ENCODE assay signal across 22 cellular contexts in genomic region chrX:123201720-123202119, GRCh38. TPM values are rescaled to one million over a fixed set of nuclear protein-coding genes. Genes with fewer than 3 reads are reported as not detected.
DNase-seq lines count a peak whose midpoint lies in the region; FAIRE-seq and TF ChIP-seq lines count a peak whose summit lies in the region.
"Had no signal": no experiment of that assay in that cellular context is flagged by ENCODE, and none has a peak within 500 bp of the region (broad histone marks: within the 10 kb centered on the region; RNA-seq: fewer than 3 reads in every experiment).

No MANE protein-coding gene starts in this region.

- H3K9ac ChIP-seq in astrocyte (ENCODE audit: low read length): no peak overlapping the region
- H3K9ac ChIP-seq: BLaER1 treated with 17β-estradiol and CSF1 and Interleukin-3, amounts not matched to agents 10 nM and 100 nM had no signal

- no peaks in the 10 kb centered on the region for H3K27me3 Mint-ChIP-seq in astrocyte (ENCODE audit: low read depth, unreplicated experiment)
- H3K27me3 Mint-ChIP-seq in activated T-helper 2 cell treated with anti-CD3 and anti-CD28 coated beads, Interferon-gamma antibody, Interleukin-2, Interleukin-4, amounts not matched to agents 10 μg/mL and 5 μg/mL and 100 μg/mL, durations not matched to agents 14 hours and 24 hours and 36 hours (ENCODE audit: low read depth): no peaks in the 10 kb centered on the region
- H3K27me3 Mint-ChIP-seq: CD4-positive, alpha-beta memory T cell; IgD-negative memory B cell had no signal

- intact Hi-C loops in activated T-helper 2 cell treated with anti-CD3 and anti-CD28 coated beads, Interferon-gamma antibody, Interleukin-2, Interleukin-4, amounts not matched to agents 10 μg/mL and 5 μg/mL and 100 μg/mL, durations not matched to agents 14 hours and 24 hours and 36 hours (cut with micrococcal nuclease): no loop called here

- H3K9me3 ChIP-seq in astrocyte (ENCODE audit: insufficient read depth, low read depth, low read length): no peaks in the 10 kb centered on the region
- H3K9me3 ChIP-seq: BLaER1 treated with 17β-estradiol and CSF1 and Interleukin-3, amounts not matched to agents 10 nM and 100 nM; HAP-1 had no signal

- H3K9me3 Mint-ChIP-seq in astrocyte (ENCODE audit: unreplicated experiment): no peaks in the 10 kb centered on the region
- no peaks in the 10 kb centered on the region for H3K9me3 Mint-ChIP-seq in activated T-helper 2 cell treated with anti-CD3 and anti-CD28 coated beads, Interferon-gamma antibody, Interleukin-2, Interleukin-4, amounts not matched to agents 10 μg/mL and 5 μg/mL and 100 μg/mL, durations not matched to agents 14 hours and 24 hours and 36 hours
- H3K9me3 Mint-ChIP-seq: GM23338 had no signal

- no peak overlapping the region for H3K27ac Mint-ChIP-seq in astrocyte (ENCODE audit: unreplicated experiment)
- H3K27ac Mint-ChIP-seq in activated T-helper 2 cell treated with anti-CD3 and anti-CD28 coated beads, Interferon-gamma antibody, Interleukin-2, Interleukin-4, amounts not matched to agents 10 μg/mL and 5 μg/mL and 100 μg/mL, durations not matched to agents 14 hours and 24 hours and 36 hours: no peak overlapping the region
- H3K27ac Mint-ChIP-seq: CD4-positive, alpha-beta memory T cell; GM23338; IgD-negative memory B cell had no signal

- no peaks in the 10 kb centered on the region for H3K4me1 Mint-ChIP-seq in astrocyte (ENCODE audit: low read depth, unreplicated experiment)
- no peaks in the 10 kb centered on the region for H3K4me1 Mint-ChIP-seq in activated T-helper 2 cell treated with anti-CD3 and anti-CD28 coated beads, Interferon-gamma antibody, Interleukin-2, Interleukin-4, amounts not matched to agents 10 μg/mL and 5 μg/mL and 100 μg/mL, durations not matched to agents 14 hours and 24 hours and 36 hours (ENCODE audit: low read depth)
- H3K4me1 Mint-ChIP-seq: CD4-positive, alpha-beta memory T cell; IgD-negative memory B cell had no signal

- H3K36me3 ChIP-seq in astrocyte (ENCODE audit: insufficient read depth, low read length): no peaks in the 10 kb centered on the region
- H3K36me3 ChIP-seq: BLaER1 treated with 17β-estradiol and CSF1 and Interleukin-3, amounts not matched to agents 10 nM and 100 nM; HAP-1 had no signal

- H3K4me2 ChIP-seq in astrocyte (ENCODE audit: low read length): no peak overlapping the region
- H3K4me2 ChIP-seq: BLaER1 treated with 17β-estradiol and CSF1 and Interleukin-3, amounts not matched to agents 10 nM and 100 nM; GM23338 had no signal

- H3K27ac ChIP-seq in astrocyte (ENCODE audit: low read depth, low read length): no peak overlapping the region
- H3K27ac ChIP-seq: BLaER1 treated with 17β-estradiol and CSF1 and Interleukin-3, amounts not matched to agents 10 nM and 100 nM had no signal

- TF ChIP-seq CTCF in astrocyte (IDR thresholded peaks at IDR 0.05; ENCODE audit: insufficient read depth, low read depth, low read length): no peak

- no peaks in the 10 kb centered on the region for H4K20me1 ChIP-seq in astrocyte (ENCODE audit: insufficient read depth, low read length)
- H4K20me1 ChIP-seq: BLaER1 treated with 17β-estradiol and CSF1 and Interleukin-3, amounts not matched to agents 10 nM and 100 nM had no signal

- no peak overlapping the region for H3K4me3 ChIP-seq in astrocyte (ENCODE audit: insufficient read depth, low read depth, low read length)
- H3K4me3 ChIP-seq: BLaER1 treated with 17β-estradiol and CSF1 and Interleukin-3, amounts not matched to agents 10 nM and 100 nM; GM23338; HAP-1 had no signal

- H3K4me1 ChIP-seq in astrocyte (ENCODE audit: insufficient read depth, low read length): no peaks in the 10 kb centered on the region
- H3K4me1 ChIP-seq: BLaER1 treated with 17β-estradiol and CSF1 and Interleukin-3, amounts not matched to agents 10 nM and 100 nM; HAP-1 had no signal

- H2AFZ ChIP-seq in astrocyte (ENCODE audit: low read depth, low read length): no peak overlapping the region
- H2AFZ ChIP-seq: GM23338 had no signal

- peaks cover 2% of the 10 kb centered on the region for H3K36me3 Mint-ChIP-seq in astrocyte (ENCODE audit: low read depth, unreplicated experiment)
- H3K36me3 Mint-ChIP-seq in activated T-helper 2 cell treated with anti-CD3 and anti-CD28 coated beads, Interferon-gamma antibody, Interleukin-2, Interleukin-4, amounts not matched to agents 10 μg/mL and 5 μg/mL and 100 μg/mL, durations not matched to agents 14 hours and 24 hours and 36 hours (ENCODE audit: low read depth): no peaks in the 10 kb centered on the region
- H3K36me3 Mint-ChIP-seq: CD4-positive, alpha-beta memory T cell; IgD-negative memory B cell had no signal

- peak; percentile 16 for DNase-seq in HT1080 (ENCODE audit: low read depth)
- DNase-seq in astrocyte (ENCODE audit: low read depth): peak; percentile 21
- DNase-seq in glomerular visceral epithelial cell (ENCODE audit: extremely low spot score): peak; percentile 17
- DNase-seq in renal cortical epithelial cell (ENCODE audit: low read depth): peak; percentile 37
- DNase-seq in NCI-H187 treated with DMSO at 0.1 percent for 48 hours (lab: John Stamatoyannopoulos, UW): no peak
- no peak for DNase-seq in hepatic stellate cell (ENCODE audit: low spot score)
- no peak for DNase-seq in activated T-helper 2 cell treated with anti-CD3 and anti-CD28 coated beads, Interferon-gamma antibody, Interleukin-2, Interleukin-4, amounts not matched to agents 10 μg/mL and 5 μg/mL and 100 μg/mL, durations not matched to agents 14 hours and 24 hours and 36 hours (ENCODE audit: low spot score)
- DNase-seq: ACHN; CD4-positive, alpha-beta memory T cell; GDM1; Karpas-422; NCI-H1694 treated with DMSO at 0.1 percent for 48 hours; NCI-H446 treated with DMSO at 0.1 percent for 48 hours; NCI-H748 treated with DMSO at 0.1 percent for 48 hours; Right ventricle myocardium superior had no signal

- no peak overlapping the region for H3K4me3 Mint-ChIP-seq in astrocyte (ENCODE audit: unreplicated experiment)
- no peak overlapping the region for H3K4me3 Mint-ChIP-seq in activated T-helper 2 cell treated with anti-CD3 and anti-CD28 coated beads, Interferon-gamma antibody, Interleukin-2, Interleukin-4, amounts not matched to agents 10 μg/mL and 5 μg/mL and 100 μg/mL, durations not matched to agents 14 hours and 24 hours and 36 hours (ENCODE audit: low read depth)
- H3K4me3 Mint-ChIP-seq: CD4-positive, alpha-beta memory T cell; GM23338; IgD-negative memory B cell had no signal

- no peaks in the 10 kb centered on the region for H3K79me2 ChIP-seq in astrocyte (ENCODE audit: insufficient read depth, low read length)

- FAIRE-seq in astrocyte (lab: Jason Lieb, UNC): no peak

- H3K27me3 ChIP-seq in astrocyte (ENCODE audit: insufficient read depth, low read length): no peaks in the 10 kb centered on the region

RNA-seq across cellular contexts. Expression of gene GRIA3, which starts 17.6 kb away (rescaled TPM):
- not detected in 2 replicates for total RNA-seq in HT1080 (2014; rRNA removed; shearing (Covaris generic))
- polyA plus RNA-seq in HT1080 (2015; cell fraction: cytosol; rRNA removed): not detected in 2 replicates
- polyA plus RNA-seq in HT1080 (2015; cell fraction: nucleus; rRNA removed): not detected in 2 replicates
- 18.6 and 27.8 TPM in 2 replicates for total RNA-seq in astrocyte
- total RNA-seq in renal cortical epithelial cell: under 0.01 and 3.5 TPM in 2 replicates
- total RNA-seq in activated T-helper 2 cell treated with anti-CD3 and anti-CD28 coated beads, Interferon-gamma antibody, Interleukin-2, Interleukin-4, amounts not matched to agents 10 μg/mL and 5 μg/mL and 100 μg/mL, durations not matched to agents 14 hours and 24 hours and 36 hours: not detected in 2 replicates
- total RNA-seq: CD4-positive, alpha-beta memory T cell; Daoy; MCF 10A; OCI-LY7 had no signal
- polyA plus RNA-seq: CD4-positive, alpha-beta memory T cell; IgD-negative memory B cell had no signal

Comparison
In these comparisons a context has a peak if more than half of its experiments do, and no peak if none do; other contexts are left out.
1. DNase-seq: peak in HT1080 (single experiment), astrocyte (single experiment), glomerular visceral epithelial cell (single experiment) and renal cortical epithelial cell (single experiment); none in NCI-H187 treated with DMSO at 0.1 percent for 48 hours (single experiment), hepatic stellate cell (single experiment) and activated T-helper 2 cell treated with anti-CD3 and anti-CD28 coated beads, Interferon-gamma antibody, Interleukin-2, Interleukin-4, amounts not matched to agents 10 μg/mL and 5 μg/mL and 100 μg/mL, durations not matched to agents 14 hours and 24 hours and 36 hours (single experiment).